ENCODE assay signal across 12 cellular contexts in genomic region chr18:32576296-32576916, GRCh38.
A peak's percentile ranks its signal among the peaks of the same experiment; 100 is the strongest.
DNase-seq lines count a peak whose midpoint lies in the region; ATAC-seq and TF ChIP-seq lines count a peak whose summit lies in the region.
"Had no signal": no experiment of that assay in that cellular context is flagged by ENCODE, and none has a peak within 500 bp of the region (broad histone marks: within the 10 kb centered on the region; RNA-seq: fewer than 3 reads in every experiment).

No MANE protein-coding gene starts in this region.

- TF ChIP-seq CTCF in GM10266 (IDR thresholded peaks at IDR 0.05; ENCODE audit: control insufficient read depth, insufficient read depth, low read depth, missing control alignments): peak; percentile 16
- peak in 55 of 56 donors; percentile 25 to 69 (median 53) for TF ChIP-seq CTCF in dorsolateral prefrontal cortex (IDR thresholded peaks at IDR 0.05 in 54 of 56, conservative IDR thresholded peaks at IDR 0.05 in 2 of 56; ENCODE audit: low read depth in 1 of 56, partially characterized antibody in 56 of 56)
- TF ChIP-seq CTCF in neural progenitor cell (IDR thresholded peaks at IDR 0.05): peak; percentile 74

- H3K4me1 Mint-ChIP-seq in neural progenitor cell (peaks cover 5% of the 10 kb centered on the region), immature natural killer cell (no peaks in the 10 kb centered on the region)
- H3K4me1 Mint-ChIP-seq in activated T-helper 2 cell treated with anti-CD3 and anti-CD28 coated beads, Interferon-gamma antibody, Interleukin-2, Interleukin-4, amounts not matched to agents 10 μg/mL and 5 μg/mL and 100 μg/mL, durations not matched to agents 14 hours and 24 hours and 36 hours (ENCODE audit: low read depth): no peaks in the 10 kb centered on the region
- H3K4me1 Mint-ChIP-seq: natural killer cell had no signal

- H3K4me3 Mint-ChIP-seq in neural progenitor cell (no peak overlapping the region), immature natural killer cell (no peak overlapping the region)
- H3K4me3 Mint-ChIP-seq in activated T-helper 2 cell treated with anti-CD3 and anti-CD28 coated beads, Interferon-gamma antibody, Interleukin-2, Interleukin-4, amounts not matched to agents 10 μg/mL and 5 μg/mL and 100 μg/mL, durations not matched to agents 14 hours and 24 hours and 36 hours (ENCODE audit: low read depth): no peak overlapping the region
- H3K4me3 Mint-ChIP-seq: natural killer cell had no signal

- intact Hi-C loops in dorsolateral prefrontal cortex (cut with DNase I): no loop called here
- intact Hi-C loops in activated T-helper 2 cell treated with anti-CD3 and anti-CD28 coated beads, Interferon-gamma antibody, Interleukin-2, Interleukin-4, amounts not matched to agents 10 μg/mL and 5 μg/mL and 100 μg/mL, durations not matched to agents 14 hours and 24 hours and 36 hours (cut with micrococcal nuclease): no loop called here

- peak overlapping the region in 8 of 59 donors; percentile 6 to 66 (median 42) for H3K27ac ChIP-seq in dorsolateral prefrontal cortex
- peak overlapping the region; percentile 29 for H3K27ac ChIP-seq in neural progenitor cell
- H3K27ac ChIP-seq: vagina had no signal

- H3K4me1 ChIP-seq in neural progenitor cell: peaks cover 17% of the 10 kb centered on the region
- H3K4me1 ChIP-seq: vagina had no signal

- H3K27ac Mint-ChIP-seq in neural progenitor cell: no peak overlapping the region
- H3K27ac Mint-ChIP-seq in activated T-helper 2 cell treated with anti-CD3 and anti-CD28 coated beads, Interferon-gamma antibody, Interleukin-2, Interleukin-4, amounts not matched to agents 10 μg/mL and 5 μg/mL and 100 μg/mL, durations not matched to agents 14 hours and 24 hours and 36 hours: no peak overlapping the region
- no peak overlapping the region for H3K27ac Mint-ChIP-seq in immature natural killer cell
- H3K27ac Mint-ChIP-seq: natural killer cell had no signal

- peaks cover 2% of the 10 kb centered on the region for H3K36me3 Mint-ChIP-seq in neural progenitor cell
- H3K36me3 Mint-ChIP-seq in activated T-helper 2 cell treated with anti-CD3 and anti-CD28 coated beads, Interferon-gamma antibody, Interleukin-2, Interleukin-4, amounts not matched to agents 10 μg/mL and 5 μg/mL and 100 μg/mL, durations not matched to agents 14 hours and 24 hours and 36 hours (ENCODE audit: low read depth): no peaks in the 10 kb centered on the region
- H3K36me3 Mint-ChIP-seq in immature natural killer cell: no peaks in the 10 kb centered on the region
- H3K36me3 Mint-ChIP-seq: natural killer cell had no signal

- no peaks in the 10 kb centered on the region for H4K20me1 ChIP-seq in neural progenitor cell (ENCODE audit: low read depth)

- DNase-seq in GM10266 (ENCODE audit: extremely low spot score) (no peak), NCI-H2227 (lab: John Stamatoyannopoulos, UW; ENCODE audit: unreplicated experiment) (peak; percentile 27), dorsolateral prefrontal cortex (peak in 9 of 10 donors; percentile 27 to 71 (median 58)), neural progenitor cell (ENCODE audit: low spot score) (peak; percentile 80), immature natural killer cell (no peak), epidermal melanocyte (ENCODE audit: insufficient read length, low spot score) (no peak)
- DNase-seq in activated T-helper 2 cell treated with anti-CD3 and anti-CD28 coated beads, Interferon-gamma antibody, Interleukin-2, Interleukin-4, amounts not matched to agents 10 μg/mL and 5 μg/mL and 100 μg/mL, durations not matched to agents 14 hours and 24 hours and 36 hours (ENCODE audit: low spot score): no peak
- DNase-seq: activated naive CD4-positive, alpha-beta T cell; natural killer cell; NCI-H2081 had no signal

- ATAC-seq in GM21528 (IDR thresholded peaks at IDR 0.05; ENCODE audit: low FRiP score, unreplicated experiment): no peak
- ATAC-seq: natural killer cell had no signal

- peak overlapping the region; percentile 53 for H3K4me2 ChIP-seq in neural progenitor cell

- H3K4me3 ChIP-seq in dorsolateral prefrontal cortex (peak overlapping the region in 33 of 59 donors; percentile 3 to 42 (median 25)), neural progenitor cell (no peak overlapping the region)
- H3K4me3 ChIP-seq: vagina had no signal

- peaks cover 8% of the 10 kb centered on the region for H3F3A ChIP-seq in neural progenitor cell (ENCODE audit: low read depth)

- no peak overlapping the region for H2AFZ ChIP-seq in neural progenitor cell (replicated peaks)

- H3K9me3 ChIP-seq in neural progenitor cell (ENCODE audit: low read depth): peaks cover 4% of the 10 kb centered on the region
- H3K9me3 ChIP-seq: vagina had no signal

- H3K9me3 Mint-ChIP-seq in neural progenitor cell: peaks cover 9% of the 10 kb centered on the region
- H3K9me3 Mint-ChIP-seq in activated T-helper 2 cell treated with anti-CD3 and anti-CD28 coated beads, Interferon-gamma antibody, Interleukin-2, Interleukin-4, amounts not matched to agents 10 μg/mL and 5 μg/mL and 100 μg/mL, durations not matched to agents 14 hours and 24 hours and 36 hours: no peaks in the 10 kb centered on the region
- H3K9me3 Mint-ChIP-seq in immature natural killer cell: no peaks in the 10 kb centered on the region
- H3K9me3 Mint-ChIP-seq: natural killer cell had no signal

- H3K27me3 ChIP-seq in dorsolateral prefrontal cortex (no peaks in the 10 kb centered on the region), neural progenitor cell (no peaks in the 10 kb centered on the region)
- H3K27me3 ChIP-seq: vagina had no signal

- H3K9ac ChIP-seq in neural progenitor cell: no peak overlapping the region

- no peaks in the 10 kb centered on the region for H3K36me3 ChIP-seq in neural progenitor cell
- H3K36me3 ChIP-seq: vagina had no signal

- H3K27me3 Mint-ChIP-seq in neural progenitor cell (ENCODE audit: insufficient read depth, low read depth): peaks cover 4% of the 10 kb centered on the region
- no peaks in the 10 kb centered on the region for H3K27me3 Mint-ChIP-seq in activated T-helper 2 cell treated with anti-CD3 and anti-CD28 coated beads, Interferon-gamma antibody, Interleukin-2, Interleukin-4, amounts not matched to agents 10 μg/mL and 5 μg/mL and 100 μg/mL, durations not matched to agents 14 hours and 24 hours and 36 hours (ENCODE audit: low read depth)
- H3K27me3 Mint-ChIP-seq in immature natural killer cell (ENCODE audit: low read depth in 3 of 3): peaks cover 0 to 2% (median 0%) of the 10 kb centered on the region in 3 donors

- no peaks in the 10 kb centered on the region for H3K79me2 ChIP-seq in neural progenitor cell (ENCODE audit: low read depth)

Comparison
In these comparisons a context has a peak if more than half of its experiments do, and no peak if none do; other contexts are left out.
1. DNase-seq: peak in NCI-H2227 (single experiment), dorsolateral prefrontal cortex (9 of 10) and neural progenitor cell (single experiment); none in GM10266 (single experiment), activated T-helper 2 cell treated with anti-CD3 and anti-CD28 coated beads, Interferon-gamma antibody, Interleukin-2, Interleukin-4, amounts not matched to agents 10 μg/mL and 5 μg/mL and 100 μg/mL, durations not matched to agents 14 hours and 24 hours and 36 hours (single experiment), immature natural killer cell (0 of 3) and epidermal melanocyte (single experiment).
2. CTCF ChIP-seq: peak in every context shown above with its lines; median percentile 74 in neural progenitor cell; 53 in dorsolateral prefrontal cortex; 16 in GM10266.